13 cellular contexts compared by ENCODE assay signal in genomic region chr12:113582521-113583218, GRCh38.
DNase-seq lines count a peak whose midpoint lies in the region; ATAC-seq and TF ChIP-seq lines count a peak whose summit lies in the region.
"Had no signal": no experiment of that assay in that cellular context is flagged by ENCODE, and none has a peak within 500 bp of the region (broad histone marks: within the 10 kb centered on the region; RNA-seq: fewer than 3 reads in every experiment).

No MANE protein-coding gene starts in this region.

- H3K9me2 ChIP-seq in SK-N-SH = no peaks in the 10 kb centered on the region

- no peaks in the 10 kb centered on the region for H3K36me3 ChIP-seq in SK-N-SH (replicated peaks in 1 of 2; ENCODE audit: control insufficient read depth in 1 of 2, insufficient read depth in 2 of 2, low read length in 1 of 2)

- TF ChIP-seq CTCF in nephron progenitor cell (IDR thresholded peaks at IDR 0.05) (no peak), SK-N-SH (IDR thresholded peaks at IDR 0.05) (no peak)

- peaks cover 31% of the 10 kb centered on the region for H3K9me3 Mint-ChIP-seq in nephron progenitor cell

- no peak overlapping the region for H3K4me3 ChIP-seq in SK-N-SH (ENCODE audit: low read depth in 2 of 2, low read length in 1 of 2)
- H3K4me3 ChIP-seq: A549 had no signal

- no peak overlapping the region for H3K4me3 Mint-ChIP-seq in nephron progenitor cell
- H3K4me3 Mint-ChIP-seq: CD8-positive, alpha-beta T cell; T-helper 2 cell treated with Interferon-gamma antibody and Interleukin-4, amounts not matched to agents 5 μg/mL and 100 μg/mL, for 36 hours had no signal

- H3K9ac ChIP-seq in SK-N-SH = no peak overlapping the region

- no peak overlapping the region for H3K4me2 ChIP-seq in SK-N-SH
- H3K4me2 ChIP-seq: A549 had no signal

- no peaks in the 10 kb centered on the region for H3K79me2 ChIP-seq in SK-N-SH (ENCODE audit: insufficient read depth)

- no peak overlapping the region for H2AFZ ChIP-seq in SK-N-SH (ENCODE audit: low read depth)

- no peak overlapping the region for H3K27ac ChIP-seq in SK-N-SH (ENCODE audit: low read depth in 2 of 2, low read length in 1 of 2)
- H3K27ac ChIP-seq: A549 had no signal

- CTCF ChIA-PET in SK-N-SH (lab: Yijun Ruan, JAX) = no interaction called here

- TF ChIP-seq RAD21 in SK-N-SH (IDR thresholded peaks at IDR 0.05; ENCODE audit: low read length) = no peak

- peaks cover 36% of the 10 kb centered on the region for H3K4me1 Mint-ChIP-seq in nephron progenitor cell

- H3F3A ChIP-seq in SK-N-SH (replicated peaks; ENCODE audit: insufficient read depth) = no peaks in the 10 kb centered on the region

- H3K27ac Mint-ChIP-seq in nephron progenitor cell = peak overlapping the region; percentile 87
- H3K27ac Mint-ChIP-seq: CD8-positive, alpha-beta T cell; T-helper 2 cell treated with Interferon-gamma antibody and Interleukin-4, amounts not matched to agents 5 μg/mL and 100 μg/mL, for 36 hours had no signal

- H3K27me3 Mint-ChIP-seq in nephron progenitor cell (ENCODE audit: low read depth, poor library complexity) = peaks cover 50% of the 10 kb centered on the region

- H3K4me1 ChIP-seq in SK-N-SH (ENCODE audit: control insufficient read depth in 1 of 2, insufficient read depth in 2 of 2, low read depth in 1 of 2, low read length in 1 of 2) = no peaks in the 10 kb centered on the region
- H3K4me1 ChIP-seq: A549 had no signal

- H3K36me3 Mint-ChIP-seq in nephron progenitor cell (ENCODE audit: low read depth) = no peaks in the 10 kb centered on the region
- H3K36me3 Mint-ChIP-seq: CD8-positive, alpha-beta T cell had no signal

- H3K9me3 ChIP-seq in SK-N-SH = no peaks in the 10 kb centered on the region

- peak; percentile 20 for DNase-seq in NCI-H187 treated with DMSO at 0.1 percent for 48 hours (lab: John Stamatoyannopoulos, UW)
- no peak for DNase-seq in NCI-H187 (lab: John Stamatoyannopoulos, UW)
- DNase-seq in NCI-H2171 (lab: John Stamatoyannopoulos, UW) = peak; percentile 71
- DNase-seq in SHP77 treated with DMSO at 0.1 percent for 48 hours (lab: John Stamatoyannopoulos, UW) = peak; percentile 73
- DNase-seq in nephron progenitor cell = peak; percentile 38
- no peak for DNase-seq in NOMO-1 treated with dmso at 0.1 percent for 144 hours (lab: John Stamatoyannopoulos, UW; ENCODE audit: unreplicated experiment)
- DNase-seq in SK-N-SH = no peak
- DNase-seq: CD8-positive, alpha-beta T cell; effector CD8-positive, alpha-beta T cell; NCI-H446 had no signal

- no peaks in the 10 kb centered on the region for H4K20me1 ChIP-seq in SK-N-SH (ENCODE audit: insufficient read depth)

- TF ChIP-seq EP300 in SK-N-SH (IDR thresholded peaks at IDR 0.05; ENCODE audit: borderline replicate concordance in 1 of 2, low read depth in 1 of 2, low read length in 1 of 2) = no peak

- POLR2A ChIA-PET in SK-N-SH (lab: Yijun Ruan, JAX) = no interaction called here

- no peaks in the 10 kb centered on the region for H3K27me3 ChIP-seq in SK-N-SH (ENCODE audit: insufficient read depth)

- WGBS in SK-N-SH (ENCODE audit: low lambda C conversion rate) = 2% methylated on average over 5 of the region's 5 CpGs

- ATAC-seq in GM21619 (IDR thresholded peaks at IDR 0.05; ENCODE audit: unreplicated experiment) = no peak
- ATAC-seq: A549; CD8-positive, alpha-beta T cell had no signal

TF ChIP-seq in SK-N-SH, 30 proteins besides CTCF, POLR2A, EP300 and RAD21:
- TF ChIP-seq RXRA (IDR thresholded peaks at IDR 0.05; ENCODE audit: borderline replicate concordance, low read depth) (no peak), FOSL2 (IDR thresholded peaks at IDR 0.05; ENCODE audit: borderline replicate concordance, low read depth) (no peak), USF2 (IDR thresholded peaks at IDR 0.05; ENCODE audit: borderline replicate concordance, low read depth, low read length) (no peak), FOXM1 (IDR thresholded peaks at IDR 0.05; ENCODE audit: low read depth) (no peak), ZBTB33 (IDR thresholded peaks at IDR 0.05; ENCODE audit: borderline replicate concordance, low read depth) (no peak), CHD2 (IDR thresholded peaks at IDR 0.05; ENCODE audit: low read length, partially characterized antibody) (no peak), TEAD4 (IDR thresholded peaks at IDR 0.05; ENCODE audit: borderline replicate concordance, insufficient read depth) (no peak), MAX (IDR thresholded peaks at IDR 0.05; ENCODE audit: low read depth) (no peak), POLR2AphosphoS5 (IDR thresholded peaks at IDR 0.05; ENCODE audit: low read depth, low read length) (no peak), NRF1 (IDR thresholded peaks at IDR 0.05; ENCODE audit: low read depth, low read length) (no peak), NFIC (IDR thresholded peaks at IDR 0.05; ENCODE audit: borderline replicate concordance) (no peak), TCF12 (IDR thresholded peaks at IDR 0.05) (no peak)
TF ChIP-seq in SK-N-SH: peak in this region for 0.

Comparison
In these comparisons a context has a peak if more than half of its experiments do, and no peak if none do; other contexts are left out.
1. DNase-seq: peak in NCI-H187 treated with DMSO at 0.1 percent for 48 hours (single experiment), NCI-H2171 (single experiment), SHP77 treated with DMSO at 0.1 percent for 48 hours (single experiment) and nephron progenitor cell (single experiment); none in NCI-H187 (0 of 2), NOMO-1 treated with dmso at 0.1 percent for 144 hours (single experiment) and SK-N-SH (single experiment).